Comparison of ENCODE assay signal across 9 cellular contexts in the genomic region with DNA sequence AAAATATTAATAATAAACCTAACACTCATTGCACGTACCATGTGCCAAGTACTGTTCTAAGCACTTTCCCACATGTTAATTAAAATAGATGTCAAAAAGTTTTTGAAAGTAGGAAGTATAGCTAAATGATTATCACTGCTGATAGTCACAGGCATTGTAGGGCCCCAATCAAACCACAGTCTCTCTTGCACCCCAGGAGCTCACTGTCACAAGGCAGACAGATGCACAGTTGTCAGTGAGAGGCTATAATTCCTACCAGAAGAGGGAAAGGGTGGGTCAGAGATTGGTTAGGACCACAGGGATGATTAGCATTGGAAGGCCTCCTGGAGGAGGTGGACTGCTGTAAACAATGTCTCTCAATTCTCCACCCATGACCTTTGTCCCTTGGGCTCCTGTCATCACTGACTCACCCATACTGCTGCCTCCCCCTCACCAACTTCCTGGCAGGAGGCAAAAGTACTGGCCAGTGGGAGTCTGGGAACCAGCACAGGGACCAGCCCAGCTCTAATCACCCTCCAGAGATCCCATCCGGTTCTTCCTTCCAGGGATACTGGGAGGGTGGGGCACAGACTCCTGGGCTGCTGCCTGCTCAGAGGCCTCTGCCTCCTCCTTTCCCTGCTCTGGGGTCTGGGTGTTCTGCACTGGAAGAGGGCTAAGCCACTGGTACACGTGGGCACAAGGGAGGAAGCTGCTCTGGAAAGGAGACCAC. TPM values are rescaled to one million over a fixed set of nuclear protein-coding genes. Genes with fewer than 3 reads are reported as not detected.
A peak's percentile ranks its signal among the peaks of the same experiment; 100 is the strongest.
DNase-seq lines count a peak whose midpoint lies in the region; ATAC-seq and TF ChIP-seq lines count a peak whose summit lies in the region.
"Had no signal": no experiment of that assay in that cellular context is flagged by ENCODE, and none has a peak within 500 bp of the region (broad histone marks: within the 10 kb centered on the region; RNA-seq: fewer than 3 reads in every experiment).

No MANE protein-coding gene starts in this region.

- no peak for TF ChIP-seq CTCF in colonic mucosa (IDR thresholded peaks at IDR 0.05)
- TF ChIP-seq CTCF in lower lobe of right lung (IDR thresholded peaks at IDR 0.05) = no peak
- TF ChIP-seq CTCF in tibial nerve (IDR thresholded peaks at IDR 0.05) = peak in 2 of 5 experiments; percentile 6 to 39

- peak overlapping the region; percentile 100 for H3K27ac ChIP-seq in colonic mucosa
- H3K27ac ChIP-seq in lower lobe of right lung = peak overlapping the region; percentile 94
- peak overlapping the region; percentile 94 to 99 (median 98) for H3K27ac ChIP-seq in tibial nerve

- H3K4me1 Mint-ChIP-seq in activated T-cell treated with anti-CD3 and anti-CD28 coated beads, Interleukin-2, amount 50 U/mL, for 24 hours (ENCODE audit: low read depth) = peaks cover 50% of the 10 kb centered on the region

- H3K4me3 Mint-ChIP-seq in activated T-cell treated with anti-CD3 and anti-CD28 coated beads, Interleukin-2, amount 50 U/mL, for 24 hours = peak overlapping the region; percentile 95

- intact Hi-C loops in colonic mucosa (cut with DNase I) = no loop called here
- intact Hi-C loops in lower lobe of right lung (cut with DNase I) = loop anchor here (5.0 kb wide), 1 partner anchor 33 kb away; no protein-coding TSS in a partner anchor

- H3K27me3 ChIP-seq in colonic mucosa (no peaks in the 10 kb centered on the region), lower lobe of right lung (ENCODE audit: low read depth) (no peaks in the 10 kb centered on the region), tibial nerve (no peaks in the 10 kb centered on the region)

- DNase-seq in activated T-cell treated with anti-CD3 and anti-CD28 coated beads, Interleukin-2, amount 50 U/mL, for 24 hours = no peak
- no peak for DNase-seq in activated T-cell treated with anti-CD3 and anti-CD28 coated beads for 4 hours
- peak; percentile 94 for DNase-seq in colonic mucosa
- DNase-seq in lower lobe of right lung = peak; percentile 61
- no peak for DNase-seq in tibial nerve (ENCODE audit: low spot score in 2 of 2)
- DNase-seq in NCI-H345 (lab: John Stamatoyannopoulos, UW) = no peak
- no peak for DNase-seq in NCI-H446 (lab: John Stamatoyannopoulos, UW)

- H3K4me3 ChIP-seq in colonic mucosa (peak overlapping the region; percentile 67), lower lobe of right lung (peak overlapping the region; percentile 79), tibial nerve (peak overlapping the region in 1 of 4 donors; percentile 84)

- peak overlapping the region; percentile 78 to 100 for H3K9ac ChIP-seq in colonic mucosa (ENCODE audit: low read depth in 2 of 2, low read length in 2 of 2)

- peaks cover 38% of the 10 kb centered on the region for H3K4me1 ChIP-seq in colonic mucosa
- peaks cover 68% of the 10 kb centered on the region for H3K4me1 ChIP-seq in lower lobe of right lung
- H3K4me1 ChIP-seq in tibial nerve = peaks cover 4 to 86% (median 75%) of the 10 kb centered on the region in 4 donors

- H3K36me3 Mint-ChIP-seq in activated T-cell treated with anti-CD3 and anti-CD28 coated beads, Interleukin-2, amount 50 U/mL, for 24 hours (ENCODE audit: low read depth) = peaks cover 4% of the 10 kb centered on the region

- no peak for TF ChIP-seq POLR2A in tibial nerve (IDR thresholded peaks at IDR 0.05)

- H3K27me3 Mint-ChIP-seq in activated T-cell treated with anti-CD3 and anti-CD28 coated beads, Interleukin-2, amount 50 U/mL, for 24 hours = no peaks in the 10 kb centered on the region

- peak; percentile 24 to 70 for TF ChIP-seq EP300 in tibial nerve (IDR thresholded peaks at IDR 0.05)

- ATAC-seq in lower lobe of right lung = peak; percentile 2 to 3

- H3K9me3 Mint-ChIP-seq in activated T-cell treated with anti-CD3 and anti-CD28 coated beads, Interleukin-2, amount 50 U/mL, for 24 hours = no peaks in the 10 kb centered on the region

- H3K36me3 ChIP-seq in colonic mucosa = no peaks in the 10 kb centered on the region
- H3K36me3 ChIP-seq in lower lobe of right lung = no peaks in the 10 kb centered on the region
- no peaks in the 10 kb centered on the region for H3K36me3 ChIP-seq in tibial nerve

- peak overlapping the region; percentile 99 for H3K27ac Mint-ChIP-seq in activated T-cell treated with anti-CD3 and anti-CD28 coated beads, Interleukin-2, amount 50 U/mL, for 24 hours

- 2 to 9% methylated on average over 3 of the region's 3 CpGs for WGBS in tibial nerve, 2 donors

- H3K9me3 ChIP-seq in colonic mucosa (no peaks in the 10 kb centered on the region), lower lobe of right lung (no peaks in the 10 kb centered on the region), tibial nerve (no peaks in the 10 kb centered on the region)

TF ChIP-seq in PFSK-1, 5 proteins besides CTCF, POLR2A, EP300 and RAD21:
- TF ChIP-seq POLR2AphosphoS5 (IDR thresholded peaks at IDR 0.05; ENCODE audit: low read depth, low read length) (no peak), FOXP2 (optimal IDR thresholded peaks at IDR 0.05; ENCODE audit: borderline replicate concordance, extremely low read depth, extremely low read length, insufficient read depth) (peak; percentile 91), SIN3A (IDR thresholded peaks at IDR 0.05; ENCODE audit: borderline replicate concordance, insufficient read depth, low read length) (peak; percentile 42; the same call in 1 of the 2 replicates), TAF1 (IDR thresholded peaks at IDR 0.05; ENCODE audit: borderline replicate concordance, insufficient read depth, low read length) (0 out of 2 replicates have a peak, but pooled peaks have one; percentile 20)
- TF ChIP-seq, protein P1, sequence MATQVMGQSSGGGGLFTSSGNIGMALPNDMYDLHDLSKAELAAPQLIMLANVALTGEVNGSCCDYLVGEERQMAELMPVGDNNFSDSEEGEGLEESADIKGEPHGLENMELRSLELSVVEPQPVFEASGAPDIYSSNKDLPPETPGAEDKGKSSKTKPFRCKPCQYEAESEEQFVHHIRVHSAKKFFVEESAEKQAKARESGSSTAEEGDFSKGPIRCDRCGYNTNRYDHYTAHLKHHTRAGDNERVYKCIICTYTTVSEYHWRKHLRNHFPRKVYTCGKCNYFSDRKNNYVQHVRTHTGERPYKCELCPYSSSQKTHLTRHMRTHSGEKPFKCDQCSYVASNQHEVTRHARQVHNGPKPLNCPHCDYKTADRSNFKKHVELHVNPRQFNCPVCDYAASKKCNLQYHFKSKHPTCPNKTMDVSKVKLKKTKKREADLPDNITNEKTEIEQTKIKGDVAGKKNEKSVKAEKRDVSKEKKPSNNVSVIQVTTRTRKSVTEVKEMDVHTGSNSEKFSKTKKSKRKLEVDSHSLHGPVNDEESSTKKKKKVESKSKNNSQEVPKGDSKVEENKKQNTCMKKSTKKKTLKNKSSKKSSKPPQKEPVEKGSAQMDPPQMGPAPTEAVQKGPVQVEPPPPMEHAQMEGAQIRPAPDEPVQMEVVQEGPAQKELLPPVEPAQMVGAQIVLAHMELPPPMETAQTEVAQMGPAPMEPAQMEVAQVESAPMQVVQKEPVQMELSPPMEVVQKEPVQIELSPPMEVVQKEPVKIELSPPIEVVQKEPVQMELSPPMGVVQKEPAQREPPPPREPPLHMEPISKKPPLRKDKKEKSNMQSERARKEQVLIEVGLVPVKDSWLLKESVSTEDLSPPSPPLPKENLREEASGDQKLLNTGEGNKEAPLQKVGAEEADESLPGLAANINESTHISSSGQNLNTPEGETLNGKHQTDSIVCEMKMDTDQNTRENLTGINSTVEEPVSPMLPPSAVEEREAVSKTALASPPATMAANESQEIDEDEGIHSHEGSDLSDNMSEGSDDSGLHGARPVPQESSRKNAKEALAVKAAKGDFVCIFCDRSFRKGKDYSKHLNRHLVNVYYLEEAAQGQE (IDR thresholded peaks at IDR 0.05; ENCODE audit: insufficient read depth in 1 of 2, low read depth in 2 of 2, low read length in 2 of 2) = 0 out of 4 replicates have a peak, but pooled peaks of 1 of the 2 experiments have one; percentile 26

RNA-seq across cellular contexts. Expression of a gene that starts 1.1 kb away (rescaled TPM):
- polyA plus RNA-seq in PFSK-1 (2012; ENCODE audit: insufficient read length, low read depth) = 42.7 TPM
- total RNA-seq in colonic mucosa (100 to 1,000 TPM; 186 to 203 TPM), lower lobe of right lung (86.6 TPM), tibial nerve (100 to 1,000 TPM in 1 of 4 donors, 10 to 100 TPM in 3; 70.8 to 154 (median 88.5) TPM)

RNA-seq across cellular contexts. Expression of a gene that starts 18.9 kb away (rescaled TPM):
- polyA plus RNA-seq in PFSK-1 (2012; ENCODE audit: insufficient read length, low read depth) = 1.7 TPM
- 1 to 10 TPM; 1.7 to 4.0 TPM for total RNA-seq in colonic mucosa
- 3.7 TPM for total RNA-seq in lower lobe of right lung
- total RNA-seq in tibial nerve = 10 to 100 TPM in 1 of 4 donors, 1 to 10 TPM in 3; 3.7 to 23.1 (median 5.9) TPM
- polyA plus RNA-seq: neural cell had no signal

RNA-seq across cellular contexts. Expression of a gene that starts 37.3 kb away (rescaled TPM):
- polyA plus RNA-seq in PFSK-1 (2012; ENCODE audit: insufficient read length, low read depth) = 38.8 TPM
- total RNA-seq in colonic mucosa (10 to 100 TPM; 21.8 to 35.1 TPM), lower lobe of right lung (28.9 TPM), tibial nerve (10 to 100 TPM; 22.7 to 39.0 (median 36.4) TPM)

RNA-seq across cellular contexts. Expression of a gene that starts 47.2 kb away (rescaled TPM):
- 264 TPM for polyA plus RNA-seq in PFSK-1 (2012; ENCODE audit: insufficient read length, low read depth)
- 100 to 1,000 TPM; 242 to 280 TPM for total RNA-seq in colonic mucosa
- 144 TPM for total RNA-seq in lower lobe of right lung
- 10 to 100 TPM; 50.6 to 97.8 (median 72.7) TPM for total RNA-seq in tibial nerve

RNA-seq across cellular contexts. Expression of a gene that starts 49.4 kb away (rescaled TPM):
- 3.7 TPM for polyA plus RNA-seq in PFSK-1 (2012; ENCODE audit: insufficient read length, low read depth)
- total RNA-seq in colonic mucosa (1 to 10 TPM; 3.9 to 5.2 TPM), lower lobe of right lung (45.3 TPM), tibial nerve (1 to 10 TPM; 1.5 to 4.5 (median 2.2) TPM)
- polyA plus RNA-seq: neural cell had no signal

Comparison
In these comparisons a context has a peak if more than half of its experiments do, and no peak if none do; other contexts are left out.
1. DNase-seq: peak in colonic mucosa (single experiment) and lower lobe of right lung (single experiment); none in activated T-cell treated with anti-CD3 and anti-CD28 coated beads, Interleukin-2, amount 50 U/mL, for 24 hours (single experiment), activated T-cell treated with anti-CD3 and anti-CD28 coated beads for 4 hours (single experiment), tibial nerve (0 of 2), NCI-H345 (single experiment) and NCI-H446 (0 of 2).
2. Peak in every context shown above with its lines, with median percentiles within 50 percentile points of each other: H3K27ac ChIP-seq.